ENCODE assay signal across 8 cellular contexts in genomic region chr17:17682737-17683675, GRCh38. TPM values are rescaled to one million over a fixed set of nuclear protein-coding genes. Genes with fewer than 3 reads are reported as not detected.
A peak's percentile ranks its signal among the peaks of the same experiment; 100 is the strongest.
DNase-seq lines count a peak whose midpoint lies in the region; ATAC-seq, FAIRE-seq and TF ChIP-seq lines count a peak whose summit lies in the region.

No MANE protein-coding gene starts in this region.

- H3K27ac ChIP-seq in SJSA1 (peak overlapping the region; percentile 87), pancreas (peak overlapping the region; percentile 87 to 95 (median 88)), uterus (peak overlapping the region; percentile 91 to 98)

- H3K27me3 Mint-ChIP-seq in activated naive CD8-positive, alpha-beta T cell = no peaks in the 10 kb centered on the region

- FAIRE-seq in pancreas (lab: Jason Lieb, UNC) = no peak

- H3K27me3 ChIP-seq in SJSA1 (replicated peaks) = no peaks in the 10 kb centered on the region
- H3K27me3 ChIP-seq in pancreas = no peaks in the 10 kb centered on the region
- no peaks in the 10 kb centered on the region for H3K27me3 ChIP-seq in uterus

- H3K36me3 ChIP-seq in SJSA1 (peaks cover 30% of the 10 kb centered on the region), pancreas (no peaks in the 10 kb centered on the region), uterus (no peaks in the 10 kb centered on the region)

- peak; percentile 28 for ATAC-seq in HG03439 (IDR thresholded peaks at IDR 0.05; ENCODE audit: unreplicated experiment)
- ATAC-seq in Right ventricle myocardium superior (ENCODE audit: poor library complexity) = peak; percentile 77
- peak; percentile 67 to 71 (median 69) for ATAC-seq in pancreas

- H3K36me3 Mint-ChIP-seq in activated naive CD8-positive, alpha-beta T cell = no peaks in the 10 kb centered on the region

- H3K9me3 Mint-ChIP-seq in activated naive CD8-positive, alpha-beta T cell (ENCODE audit: low read depth) = no peaks in the 10 kb centered on the region

- intact Hi-C loops in Right ventricle myocardium superior (cut with DNase I) = loop anchor here (5.0 kb wide), 2 partner anchors 179 to 354 kb away; partner anchors contain the start of genes ATPAF2 and GID4
- intact Hi-C loops in pancreas (cut with DNase I) = loop anchor here in 1 of 3 donors (10.0 kb wide), 1 partner anchor 362 kb away; no protein-coding TSS in a partner anchor
- intact Hi-C loops in uterus (cut with DNase I; ENCODE audit: low total_unique reads) = no loop called here

- H3K4me3 ChIP-seq in SJSA1 = peak overlapping the region; percentile 96
- H3K4me3 ChIP-seq in pancreas = peak overlapping the region; percentile 57 to 83 (median 68)
- peak overlapping the region; percentile 60 to 71 for H3K4me3 ChIP-seq in uterus

- peak overlapping the region; percentile 93 for H3K4me3 Mint-ChIP-seq in activated naive CD8-positive, alpha-beta T cell

- peaks cover 52% of the 10 kb centered on the region for H3K4me1 ChIP-seq in SJSA1 (replicated peaks)
- peaks cover 6 to 33% (median 10%) of the 10 kb centered on the region in 3 donors for H3K4me1 ChIP-seq in pancreas
- H3K4me1 ChIP-seq in uterus = peaks cover 19 to 22% of the 10 kb centered on the region in 2 donors

- H3K27ac Mint-ChIP-seq in activated naive CD8-positive, alpha-beta T cell = peak overlapping the region; percentile 86

- no peaks in the 10 kb centered on the region for H3K9me3 ChIP-seq in SJSA1 (replicated peaks)
- H3K9me3 ChIP-seq in pancreas = no peaks in the 10 kb centered on the region
- H3K9me3 ChIP-seq in uterus = no peaks in the 10 kb centered on the region

- TF ChIP-seq POLR2A in uterus (IDR thresholded peaks at IDR 0.05) = no peak

- TF ChIP-seq CTCF in pancreas (IDR thresholded peaks at IDR 0.05) (no peak), uterus (IDR thresholded peaks at IDR 0.05) (peak in 1 of 4 experiments; percentile 14)

- 1 to 3% methylated on average over 41 to 57 of the region's 57 CpGs for WGBS in pancreas, 2 donors

- H3K4me1 Mint-ChIP-seq in activated naive CD8-positive, alpha-beta T cell (ENCODE audit: low read depth) = peaks cover 34% of the 10 kb centered on the region

- DNase-seq in NCI-H82 (lab: John Stamatoyannopoulos, UW) = peak; percentile 81
- no peak for DNase-seq in NCI-H82 treated with DMSO at 0.1 percent for 48 hours (lab: John Stamatoyannopoulos, UW; ENCODE audit: unreplicated experiment)
- peak; percentile 80 to 95 for DNase-seq in SJSA1 (ENCODE audit: low read depth in 1 of 2, low spot score in 2 of 2)
- DNase-seq in Right ventricle myocardium superior = peak; percentile 82
- peak; percentile 65 to 86 (median 70) for DNase-seq in pancreas
- DNase-seq in uterus = peak; percentile 75 to 78

RNA-seq across cellular contexts. Expression of gene RAI1, which starts 1.7 kb away (rescaled TPM):
- 7.6 and 12.7 TPM in 2 replicates for total RNA-seq in SJSA1 (2014; rRNA removed; shearing (Covaris generic))
- total RNA-seq in Right ventricle myocardium superior = 28.3 TPM
- total RNA-seq in pancreas = 10 to 100 TPM; 12.1 to 21.6 (median 13.5) TPM
- polyA plus RNA-seq in pancreas = 10 to 100 TPM; 21.1 to 23.9 TPM
- total RNA-seq in uterus = 10 to 100 TPM in 3 of 4 donors, 1 to 10 TPM in 1; 10.0 to 66.1 (median 15.3) TPM
